22 cellular contexts compared by ENCODE assay signal in the genomic region with DNA sequence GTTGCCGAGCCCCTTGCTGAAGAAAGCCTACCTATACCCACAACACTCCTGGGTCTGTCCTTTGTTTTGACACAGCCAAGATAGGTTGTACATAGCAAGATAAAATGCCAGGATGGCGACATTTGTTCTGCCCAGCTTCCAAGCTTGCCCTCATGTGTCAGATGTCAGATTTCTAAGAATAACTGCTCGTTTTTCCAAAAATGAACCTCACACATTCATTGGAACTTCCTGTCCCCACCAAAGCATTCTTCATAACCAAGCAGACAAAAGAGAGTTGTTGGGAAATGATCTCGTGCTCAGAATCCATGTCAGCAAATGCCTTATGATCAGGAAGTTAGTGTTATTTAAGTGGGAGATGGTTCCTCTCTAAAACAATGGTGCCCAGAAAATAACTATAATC.
A peak's percentile ranks its signal among the peaks of the same experiment; 100 is the strongest.
DNase-seq lines count a peak whose midpoint lies in the region; ATAC-seq and TF ChIP-seq lines count a peak whose summit lies in the region.
"Had no signal": no experiment of that assay in that cellular context is flagged by ENCODE, and none has a peak within 500 bp of the region (broad histone marks: within the 10 kb centered on the region; RNA-seq: fewer than 3 reads in every experiment).

No MANE protein-coding gene starts in this region.

- peak; percentile 6 for DNase-seq in MV-4-11 (lab: John Stamatoyannopoulos, UW)
- DNase-seq in dermis microvascular lymphatic vessel endothelial cell (ENCODE audit: low read depth in 2 of 2): peak; percentile 95
- DNase-seq in lower lobe of right lung: no peak
- no peak for DNase-seq in activated CD4-positive, alpha-beta memory T cell treated with anti-CD3 and anti-CD28 coated beads for 36 hours
- no peak for DNase-seq in mesothelial cell of epicardium (ENCODE audit: low spot score in 2 of 2, unreplicated experiment in 2 of 2)
- DNase-seq: activated CD4-positive, alpha-beta T cell treated with anti-CD3 and anti-CD28 coated beads for 4 hours; activated T-cell treated with anti-CD3 and anti-CD28 coated beads, Interleukin-2, amount 50 U/mL, for 72 hours; erythroblast; HFFc6; kidney glomerular epithelial cell; mucosa of descending colon; NCI-H1092 treated with DMSO at 0.1 percent for 48 hours; NCI-H2029; retina; trophoblast cell had no signal

- H3K9me3 ChIP-seq in lower lobe of right lung: no peaks in the 10 kb centered on the region
- H3K9me3 ChIP-seq in skeletal muscle tissue (ENCODE audit: control insufficient read depth in 3 of 3, low read length in 3 of 3): no peaks in the 10 kb centered on the region
- H3K9me3 ChIP-seq: mucosa of descending colon had no signal

- H3K27me3 Mint-ChIP-seq in activated CD4-positive, alpha-beta memory T cell treated with anti-CD3 and anti-CD28 coated beads for 36 hours: no peaks in the 10 kb centered on the region
- no peaks in the 10 kb centered on the region for H3K27me3 Mint-ChIP-seq in mesothelial cell of epicardium (ENCODE audit: low read depth)
- H3K27me3 Mint-ChIP-seq: central memory CD8-positive, alpha-beta T cell had no signal

- H3K4me1 Mint-ChIP-seq in activated CD4-positive, alpha-beta memory T cell treated with anti-CD3 and anti-CD28 coated beads for 36 hours (ENCODE audit: low read depth): no peaks in the 10 kb centered on the region
- peaks cover 2% of the 10 kb centered on the region for H3K4me1 Mint-ChIP-seq in mesothelial cell of epicardium
- H3K4me1 Mint-ChIP-seq: activated naive CD4-positive, alpha-beta T cell treated with anti-CD3 and anti-CD28 coated beads, Interleukin-2, amount 50 U/mL, for 24 hours; central memory CD8-positive, alpha-beta T cell had no signal

- TF ChIP-seq CTCF in lower lobe of right lung (IDR thresholded peaks at IDR 0.05): no peak
- TF ChIP-seq CTCF in mesothelial cell of epicardium (IDR thresholded peaks at IDR 0.05; ENCODE audit: unreplicated experiment): no peak

- H3K36me3 Mint-ChIP-seq in activated CD4-positive, alpha-beta memory T cell treated with anti-CD3 and anti-CD28 coated beads for 36 hours: no peaks in the 10 kb centered on the region
- no peaks in the 10 kb centered on the region for H3K36me3 Mint-ChIP-seq in mesothelial cell of epicardium
- H3K36me3 Mint-ChIP-seq: activated naive CD4-positive, alpha-beta T cell treated with anti-CD3 and anti-CD28 coated beads, Interleukin-2, amount 50 U/mL, for 24 hours had no signal

- H3K9me3 Mint-ChIP-seq in activated CD4-positive, alpha-beta memory T cell treated with anti-CD3 and anti-CD28 coated beads for 36 hours: peaks cover 2% of the 10 kb centered on the region
- H3K9me3 Mint-ChIP-seq in mesothelial cell of epicardium: peaks cover 10% of the 10 kb centered on the region
- H3K9me3 Mint-ChIP-seq: HFFc6 had no signal

- H3K4me1 ChIP-seq in lower lobe of right lung (no peaks in the 10 kb centered on the region), skeletal muscle tissue (ENCODE audit: control insufficient read depth in 3 of 3, insufficient read depth in 3 of 3, low read length in 3 of 3) (peaks cover 0 to 9% (median 3%) of the 10 kb centered on the region in 3 donors)

- POLR2A ChIA-PET in activated CD4-positive, alpha-beta memory T cell treated with anti-CD3 and anti-CD28 coated beads for 36 hours (lab: Charles Lee): no interaction called here

- H3K27ac ChIP-seq in lower lobe of right lung (peak overlapping the region; percentile 36), skeletal muscle tissue (ENCODE audit: low read depth, low read length) (peak overlapping the region; percentile 67)
- H3K27ac ChIP-seq: C4-2B, neutrophil had no signal

- H3K4me3 Mint-ChIP-seq in activated CD4-positive, alpha-beta memory T cell treated with anti-CD3 and anti-CD28 coated beads for 36 hours: no peak overlapping the region
- no peak overlapping the region for H3K4me3 Mint-ChIP-seq in mesothelial cell of epicardium
- H3K4me3 Mint-ChIP-seq: activated naive CD4-positive, alpha-beta T cell treated with anti-CD3 and anti-CD28 coated beads, Interleukin-2, amount 50 U/mL, for 24 hours; activated T-cell treated with anti-CD3 and anti-CD28 coated beads, Interleukin-2, amount 50 U/mL, for 72 hours; central memory CD8-positive, alpha-beta T cell; HFFc6; stimulated activated naive CD8-positive, alpha-beta T cell treated with anti-CD3 and anti-CD28 coated beads, Interleukin-15, Interleukin-2, amounts not matched to agents 100 ng/mL and 50 ng/mL, for 24 hours had no signal

- H3K9ac ChIP-seq in skeletal muscle tissue (ENCODE audit: low read depth in 1 of 3, low read length in 3 of 3): no peak overlapping the region

- no peak overlapping the region for H3K27ac Mint-ChIP-seq in activated CD4-positive, alpha-beta memory T cell treated with anti-CD3 and anti-CD28 coated beads for 36 hours
- no peak overlapping the region for H3K27ac Mint-ChIP-seq in mesothelial cell of epicardium
- H3K27ac Mint-ChIP-seq: activated naive CD4-positive, alpha-beta T cell treated with anti-CD3 and anti-CD28 coated beads, Interleukin-2, amount 50 U/mL, for 24 hours; activated T-cell treated with anti-CD3 and anti-CD28 coated beads, Interleukin-2, amount 50 U/mL, for 72 hours; HFFc6; stimulated activated naive CD8-positive, alpha-beta T cell treated with anti-CD3 and anti-CD28 coated beads, Interleukin-15, Interleukin-2, amounts not matched to agents 100 ng/mL and 50 ng/mL, for 24 hours had no signal

- H3K27me3 ChIP-seq in lower lobe of right lung (ENCODE audit: low read depth): no peaks in the 10 kb centered on the region
- no peaks in the 10 kb centered on the region for H3K27me3 ChIP-seq in skeletal muscle tissue (ENCODE audit: control insufficient read depth in 3 of 3, insufficient read depth in 3 of 3, low read length in 3 of 3)
- H3K27me3 ChIP-seq: neutrophil had no signal

- ATAC-seq in lower lobe of right lung (peak in 1 of 2 donors; percentile 33), GM18870 (IDR thresholded peaks at IDR 0.05; ENCODE audit: unreplicated experiment) (no peak)
- ATAC-seq: activated T-cell treated with anti-CD3 and anti-CD28 coated beads, Interleukin-2, amount 50 U/mL, for 72 hours; mucosa of descending colon had no signal

- intact Hi-C loops in lower lobe of right lung (cut with DNase I): no loop called here
- intact Hi-C loops in activated CD4-positive, alpha-beta memory T cell treated with anti-CD3 and anti-CD28 coated beads for 36 hours (cut with micrococcal nuclease): no loop called here

- no peak overlapping the region for H3K4me3 ChIP-seq in lower lobe of right lung
- no peak overlapping the region for H3K4me3 ChIP-seq in skeletal muscle tissue (ENCODE audit: low read length in 3 of 3)
- H3K4me3 ChIP-seq: mucosa of descending colon had no signal

- CTCF ChIA-PET in activated CD4-positive, alpha-beta memory T cell treated with anti-CD3 and anti-CD28 coated beads for 36 hours (lab: Charles Lee): no interaction called here

- H3K36me3 ChIP-seq in lower lobe of right lung (no peaks in the 10 kb centered on the region), skeletal muscle tissue (ENCODE audit: control insufficient read depth in 3 of 3, insufficient read depth in 3 of 3, low read length in 3 of 3) (no peaks in the 10 kb centered on the region)
- H3K36me3 ChIP-seq: neutrophil had no signal

Comparison
In these comparisons a context has a peak if more than half of its experiments do, and no peak if none do; other contexts are left out.
1. DNase-seq: peak in MV-4-11 (single experiment) and dermis microvascular lymphatic vessel endothelial cell (2 of 2); none in lower lobe of right lung (single experiment), activated CD4-positive, alpha-beta memory T cell treated with anti-CD3 and anti-CD28 coated beads for 36 hours (single experiment) and mesothelial cell of epicardium (0 of 2).